In the genomic region with DNA sequence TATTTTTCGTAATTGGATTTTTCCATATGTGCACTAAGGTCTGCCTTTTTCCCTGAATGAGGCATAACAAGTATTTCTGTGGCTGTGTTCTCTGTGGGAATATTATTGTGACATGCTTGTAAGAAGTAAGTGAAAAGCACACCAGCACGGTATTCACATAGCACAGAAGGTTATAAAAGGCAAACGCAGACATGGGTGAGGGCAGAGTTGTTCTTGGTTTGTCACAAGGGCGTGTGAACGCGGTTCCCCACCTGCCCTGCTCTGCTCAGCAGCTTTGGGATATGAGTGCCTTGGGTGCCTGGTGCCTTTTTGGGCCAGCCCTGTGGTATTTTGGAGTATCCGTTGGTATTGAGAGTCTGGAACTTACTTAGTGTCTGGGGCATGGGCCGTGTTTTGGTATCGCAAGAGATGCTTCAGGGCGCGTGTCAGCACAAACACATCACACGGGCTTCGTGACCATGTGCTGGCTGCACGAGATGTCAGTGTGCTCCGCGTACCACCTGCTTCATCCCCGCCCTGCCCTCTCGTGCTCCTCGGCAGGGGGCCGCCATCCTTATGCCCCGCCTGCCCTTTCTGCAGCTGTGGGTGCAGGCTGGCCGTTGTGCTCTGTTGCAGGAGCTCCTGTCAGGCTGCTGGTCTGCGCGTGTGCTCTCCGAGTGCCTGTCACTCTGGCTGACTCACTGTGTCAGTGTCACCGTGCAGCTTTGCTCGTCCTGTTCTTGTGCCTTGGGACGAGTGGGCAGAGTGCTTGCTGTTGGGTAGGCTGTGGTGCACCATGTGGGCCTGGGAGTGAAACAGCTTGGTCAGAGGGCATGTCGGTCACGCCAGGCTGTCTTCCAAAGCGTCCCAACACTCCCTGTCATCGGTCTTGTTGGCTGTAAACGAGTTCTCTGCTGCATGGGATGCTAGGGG, we compare ENCODE assay signal across 12 cellular contexts. TPM values are rescaled to one million over a fixed set of nuclear protein-coding genes. Genes with fewer than 3 reads are reported as not detected.
DNase-seq lines count a peak whose midpoint lies in the region; ATAC-seq and TF ChIP-seq lines count a peak whose summit lies in the region.
"Had no signal": no experiment of that assay in that cellular context is flagged by ENCODE, and none has a peak within 500 bp of the region (broad histone marks: within the 10 kb centered on the region; RNA-seq: fewer than 3 reads in every experiment).

No MANE protein-coding gene starts in this region.

- peaks cover 51% of the 10 kb centered on the region for H3K4me1 Mint-ChIP-seq in GM23338
- peaks cover 89% of the 10 kb centered on the region for H3K4me1 Mint-ChIP-seq in activated T-cell treated with anti-CD3 and anti-CD28 coated beads, Interleukin-2, amount 50 U/mL, for 72 hours (ENCODE audit: low read depth)

- H3K9me3 ChIP-seq in right atrium auricular region: no peaks in the 10 kb centered on the region
- no peaks in the 10 kb centered on the region for H3K9me3 ChIP-seq in OCI-LY7 (ENCODE audit: low read length)
- H3K9me3 ChIP-seq: SJSA1 had no signal

- intact Hi-C loops in posterior cingulate gyrus (cut with DNase I): no loop called here
- intact Hi-C loops in OCI-LY7 (cut with micrococcal nuclease; ENCODE audit: unreplicated experiment): no loop called here

- H3K4me3 Mint-ChIP-seq in GM23338: no peak overlapping the region
- H3K4me3 Mint-ChIP-seq in activated T-cell treated with anti-CD3 and anti-CD28 coated beads, Interleukin-2, amount 50 U/mL, for 72 hours: peak overlapping the region in 1 of 2 donors; percentile 8
- H3K4me3 Mint-ChIP-seq: activated naive CD4-positive, alpha-beta T cell treated with anti-CD3 and anti-CD28 coated beads for 36 hours had no signal

- DNase-seq in GM23338 (ENCODE audit: low spot score): no peak
- DNase-seq in activated T-cell treated with anti-CD3 and anti-CD28 coated beads, Interleukin-2, amount 50 U/mL, for 72 hours: no peak
- no peak for DNase-seq in right atrium auricular region (ENCODE audit: low spot score)
- DNase-seq in posterior cingulate gyrus: peak in 6 of 10 donors; percentile 27 to 94 (median 80)
- no peak for DNase-seq in OCI-LY7 (ENCODE audit: low spot score)
- no peak for DNase-seq in NCI-H1436 treated with DMSO at 0.1 percent for 48 hours (lab: John Stamatoyannopoulos, UW)
- DNase-seq in NCI-H2227 (lab: John Stamatoyannopoulos, UW; ENCODE audit: unreplicated experiment): no peak
- DNase-seq: activated CD4-positive, alpha-beta T cell treated with anti-CD3 and anti-CD28 coated beads for 1 hour; activated naive CD4-positive, alpha-beta T cell treated with anti-CD3 and anti-CD28 coated beads for 36 hours; NCI-H524 treated with DMSO at 0.1 percent for 48 hours; stimulated activated CD4-positive, alpha-beta T cell treated with anti-CD3 and anti-CD28 coated beads, Interleukin-2, amount 100 ng/mL, for 24 hours had no signal

- peaks cover 20% of the 10 kb centered on the region for H3K27me3 Mint-ChIP-seq in GM23338 (ENCODE audit: insufficient read depth, low read depth, poor library complexity)
- H3K27me3 Mint-ChIP-seq in activated T-cell treated with anti-CD3 and anti-CD28 coated beads, Interleukin-2, amount 50 U/mL, for 72 hours (ENCODE audit: low read depth): no peaks in the 10 kb centered on the region

- H3F3A ChIP-seq in GM23338 (replicated peaks; ENCODE audit: low read depth): peaks cover 12% of the 10 kb centered on the region

- no peaks in the 10 kb centered on the region; the same call in 2 of the 3 replicates for H3K9me3 Mint-ChIP-seq in GM23338
- H3K9me3 Mint-ChIP-seq in activated T-cell treated with anti-CD3 and anti-CD28 coated beads, Interleukin-2, amount 50 U/mL, for 72 hours: no peaks in the 10 kb centered on the region
- H3K9me3 Mint-ChIP-seq: activated naive CD4-positive, alpha-beta T cell treated with anti-CD3 and anti-CD28 coated beads for 36 hours had no signal

- BruUV-seq in OCI-LY7 (replicated peaks; lab: Mats Ljungman, UMichigan): no TSS peak

- H3K36me3 Mint-ChIP-seq in GM23338 (ENCODE audit: low read depth): peaks cover 23% of the 10 kb centered on the region
- H3K36me3 Mint-ChIP-seq in activated T-cell treated with anti-CD3 and anti-CD28 coated beads, Interleukin-2, amount 50 U/mL, for 72 hours (ENCODE audit: insufficient read depth in 2 of 2): peaks cover 2 to 5% of the 10 kb centered on the region in 2 donors

- TF ChIP-seq CTCF in GM23338 (conservative IDR thresholded peaks at IDR 0.05; ENCODE audit: low read depth in 2 of 2): no peak
- no peak for TF ChIP-seq CTCF in right atrium auricular region (IDR thresholded peaks at IDR 0.05)
- TF ChIP-seq CTCF in OCI-LY7 (conservative IDR thresholded peaks at IDR 0.05; ENCODE audit: low read length): no peak

- H3K9me2 ChIP-seq in GM23338 (ENCODE audit: insufficient read depth) (no peaks in the 10 kb centered on the region), OCI-LY7 (ENCODE audit: insufficient read depth, low read length) (no peaks in the 10 kb centered on the region)

- ATAC-seq in GM23338: no peak
- peak; percentile 36 to 37 for ATAC-seq in activated T-cell treated with anti-CD3 and anti-CD28 coated beads, Interleukin-2, amount 50 U/mL, for 72 hours (replicated peaks in 1 of 2)

- no peak overlapping the region for H2AFZ ChIP-seq in GM23338
- no peak overlapping the region for H2AFZ ChIP-seq in OCI-LY7 (ENCODE audit: low read length)

- H3K4me3 ChIP-seq in GM23338: no peak overlapping the region
- H3K4me3 ChIP-seq in right atrium auricular region: no peak overlapping the region
- H3K4me3 ChIP-seq in OCI-LY7 (ENCODE audit: low read depth, low read length, poor library complexity, severe bottlenecking): no peak overlapping the region
- H3K4me3 ChIP-seq: SJSA1 had no signal

- H3K79me2 ChIP-seq in GM23338 (replicated peaks; ENCODE audit: insufficient read depth) (peaks cover 97% of the 10 kb centered on the region), OCI-LY7 (ENCODE audit: insufficient read depth, low read depth, low read length) (no peaks in the 10 kb centered on the region)

- H3K4me2 ChIP-seq in GM23338: no peak overlapping the region
- H3K4me2 ChIP-seq in OCI-LY7 (ENCODE audit: low read length): no peak overlapping the region

- H3K27me3 ChIP-seq in GM23338 (ENCODE audit: insufficient read depth): no peaks in the 10 kb centered on the region
- no peaks in the 10 kb centered on the region for H3K27me3 ChIP-seq in right atrium auricular region
- H3K27me3 ChIP-seq: SJSA1 had no signal

- H3K27ac ChIP-seq in GM23338 (ENCODE audit: low read depth) (peak overlapping the region; percentile 63; the same call in 1 of the 2 replicates), right atrium auricular region (peak overlapping the region; percentile 70 to 76), OCI-LY7 (ENCODE audit: low read depth, low read length, poor library complexity, severe bottlenecking) (no peak overlapping the region)
- H3K27ac ChIP-seq: SJSA1 had no signal

- CTCF ChIA-PET in OCI-LY7 (lab: Charles Lee; ENCODE audit: unreplicated experiment): no interaction called here

- H4K20me1 ChIP-seq in GM23338 (replicated peaks; ENCODE audit: insufficient read depth) (peaks cover 61% of the 10 kb centered on the region), OCI-LY7 (ENCODE audit: insufficient read depth, low read length) (peaks cover 6% of the 10 kb centered on the region; the same call in 1 of the 2 replicates)

- H3K4me1 ChIP-seq in GM23338 (ENCODE audit: insufficient read depth): peaks cover 18% of the 10 kb centered on the region
- H3K4me1 ChIP-seq in right atrium auricular region: peaks cover 3 to 91% of the 10 kb centered on the region in 2 donors
- H3K4me1 ChIP-seq in OCI-LY7 (ENCODE audit: insufficient read depth, low read length, poor library complexity, severe bottlenecking): no peaks in the 10 kb centered on the region

- POLR2A ChIA-PET in OCI-LY7 (lab: Charles Lee): no interaction called here

- no peaks in the 10 kb centered on the region; the same call in 1 of the 2 replicates for H3K36me3 ChIP-seq in GM23338 (ENCODE audit: insufficient read depth)
- no peaks in the 10 kb centered on the region for H3K36me3 ChIP-seq in right atrium auricular region
- H3K36me3 ChIP-seq in OCI-LY7 (ENCODE audit: insufficient read depth, low read length): no peaks in the 10 kb centered on the region

- no peak overlapping the region; the same call in 1 of the 2 replicates for H3K27ac Mint-ChIP-seq in GM23338
- no peak overlapping the region for H3K27ac Mint-ChIP-seq in activated T-cell treated with anti-CD3 and anti-CD28 coated beads, Interleukin-2, amount 50 U/mL, for 72 hours

TF ChIP-seq in GM23338, 12 proteins besides CTCF, POLR2A, EP300 and RAD21 (continues in another document):
- TF ChIP-seq NANOG (IDR thresholded peaks at IDR 0.05; ENCODE audit: borderline replicate concordance) (no peak), ZNF114 (CRISPR knock-in tag; IDR thresholded peaks at IDR 0.05) (no peak), EZH2phosphoT487 (IDR thresholded peaks at IDR 0.05; ENCODE audit: unreplicated experiment) (no peak), ZNF331 (CRISPR knock-in tag; IDR thresholded peaks at IDR 0.05; ENCODE audit: low read depth) (no peak), POLR2AphosphoS5 (IDR thresholded peaks at IDR 0.05; ENCODE audit: low read depth) (no peak), JUNB (IDR thresholded peaks at IDR 0.05; ENCODE audit: unreplicated experiment) (no peak)
- TF ChIP-seq, protein P1, sequence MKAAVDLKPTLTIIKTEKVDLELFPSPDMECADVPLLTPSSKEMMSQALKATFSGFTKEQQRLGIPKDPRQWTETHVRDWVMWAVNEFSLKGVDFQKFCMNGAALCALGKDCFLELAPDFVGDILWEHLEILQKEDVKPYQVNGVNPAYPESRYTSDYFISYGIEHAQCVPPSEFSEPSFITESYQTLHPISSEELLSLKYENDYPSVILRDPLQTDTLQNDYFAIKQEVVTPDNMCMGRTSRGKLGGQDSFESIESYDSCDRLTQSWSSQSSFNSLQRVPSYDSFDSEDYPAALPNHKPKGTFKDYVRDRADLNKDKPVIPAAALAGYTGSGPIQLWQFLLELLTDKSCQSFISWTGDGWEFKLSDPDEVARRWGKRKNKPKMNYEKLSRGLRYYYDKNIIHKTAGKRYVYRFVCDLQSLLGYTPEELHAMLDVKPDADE (IDR thresholded peaks at IDR 0.05): no peak

RNA-seq across cellular contexts. Expression of a gene that starts 15.0 kb away (rescaled TPM):
- total RNA-seq in GM23338 (2014; rRNA removed; shearing (Covaris generic)): 62.8 and 66.8 TPM in 2 replicates
- polyA plus RNA-seq in GM23338 (2016; fragmentation: Nextera tagmentation; extraction: Ambion mirVana): 9.3 and 10.4 TPM in 2 replicates
- 10 to 100 TPM; 28.5 to 32.3 TPM for total RNA-seq in activated T-cell treated with anti-CD3 and anti-CD28 coated beads, Interleukin-2, amount 50 U/mL, for 72 hours
- total RNA-seq in right atrium auricular region (10 to 100 TPM; 36.7 to 57.2 TPM), OCI-LY7 (2022) (10.0 and 11.7 TPM in 2 replicates)
- total RNA-seq in OCI-LY7 (2014; rRNA removed; shearing (Covaris generic)): 3.4 and 4.7 TPM in 2 replicates

RNA-seq across cellular contexts. Expression of a gene that starts 48.5 kb away (rescaled TPM):
- 54.3 and 79.1 TPM in 2 replicates for total RNA-seq in GM23338 (2014; rRNA removed; shearing (Covaris generic))
- polyA plus RNA-seq in GM23338 (2016; fragmentation: Nextera tagmentation; extraction: Ambion mirVana): 167 and 173 TPM in 2 replicates
- total RNA-seq in activated T-cell treated with anti-CD3 and anti-CD28 coated beads, Interleukin-2, amount 50 U/mL, for 72 hours: 10 to 100 TPM; 74.6 to 80.4 TPM
- 10 to 100 TPM; 18.5 to 24.3 TPM for total RNA-seq in right atrium auricular region
- total RNA-seq in OCI-LY7 (2014; rRNA removed; shearing (Covaris generic)): 25.7 and 47.4 TPM in 2 replicates
- total RNA-seq in OCI-LY7 (2022): 55.4 and 55.7 TPM in 2 replicates

Comparison
In these comparisons a context has a peak if more than half of its experiments do, and no peak if none do; other contexts are left out.
1. DNase-seq: peak in posterior cingulate gyrus (6 of 10); none in GM23338 (single experiment), activated T-cell treated with anti-CD3 and anti-CD28 coated beads, Interleukin-2, amount 50 U/mL, for 72 hours (0 of 2), right atrium auricular region (single experiment), OCI-LY7 (single experiment), NCI-H1436 treated with DMSO at 0.1 percent for 48 hours (single experiment) and NCI-H2227 (single experiment).